Comparison of ENCODE assay signal across 1 cellular context in the genomic region with DNA sequence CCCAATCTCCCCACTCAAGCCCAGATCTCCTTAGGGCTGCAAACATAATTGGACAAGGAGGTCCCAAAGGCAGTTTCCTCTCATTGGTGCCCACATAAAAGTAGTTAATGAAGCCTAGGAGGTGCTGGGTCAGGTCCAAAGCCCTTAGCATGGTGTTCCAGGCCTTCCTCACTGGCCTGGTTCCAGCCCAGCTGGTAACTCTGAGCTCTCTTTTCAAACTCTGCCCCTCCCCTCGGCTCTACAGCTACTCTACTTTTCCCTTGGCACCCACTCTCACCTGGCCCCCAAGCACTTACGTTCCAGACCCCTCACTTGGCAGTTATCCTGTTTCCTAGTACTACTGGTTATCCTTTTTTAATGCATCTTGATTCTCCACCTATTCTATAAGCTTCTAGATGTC.
TF ChIP-seq lines count a peak whose summit lies in the region.

No MANE protein-coding gene starts in this region.

TF ChIP-seq in K562, 482 proteins besides CTCF, POLR2A, EP300 and RAD21:
- TF ChIP-seq, protein P1, sequence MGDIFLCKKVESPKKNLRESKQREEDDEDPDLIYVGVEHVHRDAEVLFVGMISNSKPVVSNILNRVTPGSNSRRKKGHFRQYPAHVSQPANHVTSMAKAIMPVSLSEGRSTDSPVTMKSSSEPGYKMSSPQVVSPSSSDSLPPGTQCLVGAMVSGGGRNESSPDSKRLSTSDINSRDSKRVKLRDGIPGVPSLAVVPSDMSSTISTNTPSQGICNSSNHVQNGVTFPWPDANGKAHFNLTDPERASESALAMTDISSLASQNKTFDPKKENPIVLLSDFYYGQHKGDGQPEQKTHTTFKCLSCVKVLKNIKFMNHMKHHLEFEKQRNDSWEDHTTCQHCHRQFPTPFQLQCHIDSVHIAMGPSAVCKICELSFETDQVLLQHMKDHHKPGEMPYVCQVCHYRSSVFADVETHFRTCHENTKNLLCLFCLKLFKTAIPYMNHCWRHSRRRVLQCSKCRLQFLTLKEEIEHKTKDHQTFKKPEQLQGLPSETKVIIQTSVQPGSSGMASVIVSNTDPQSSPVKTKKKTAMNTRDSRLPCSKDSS (IDR thresholded peaks at IDR 0.05; ENCODE audit: low read depth, partially characterized antibody), result no peak
- TF ChIP-seq, protein P2, sequence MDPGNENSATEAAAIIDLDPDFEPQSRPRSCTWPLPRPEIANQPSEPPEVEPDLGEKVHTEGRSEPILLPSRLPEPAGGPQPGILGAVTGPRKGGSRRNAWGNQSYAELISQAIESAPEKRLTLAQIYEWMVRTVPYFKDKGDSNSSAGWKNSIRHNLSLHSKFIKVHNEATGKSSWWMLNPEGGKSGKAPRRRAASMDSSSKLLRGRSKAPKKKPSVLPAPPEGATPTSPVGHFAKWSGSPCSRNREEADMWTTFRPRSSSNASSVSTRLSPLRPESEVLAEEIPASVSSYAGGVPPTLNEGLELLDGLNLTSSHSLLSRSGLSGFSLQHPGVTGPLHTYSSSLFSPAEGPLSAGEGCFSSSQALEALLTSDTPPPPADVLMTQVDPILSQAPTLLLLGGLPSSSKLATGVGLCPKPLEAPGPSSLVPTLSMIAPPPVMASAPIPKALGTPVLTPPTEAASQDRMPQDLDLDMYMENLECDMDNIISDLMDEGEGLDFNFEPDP (CRISPR knock-in tag; IDR thresholded peaks at IDR 0.05), result no peak
- TF ChIP-seq ZNF232 (CRISPR knock-in tag; IDR thresholded peaks at IDR 0.05), result no peak
- no peak for TF ChIP-seq ZSCAN29 (IDR thresholded peaks at IDR 0.05)
- TF ChIP-seq STAT5A (IDR thresholded peaks at IDR 0.05; ENCODE audit: borderline replicate concordance, low read length), result no peak
- no peak for TF ChIP-seq ZZZ3 (IDR thresholded peaks at IDR 0.05)
- no peak for TF ChIP-seq COPS2 (conservative IDR thresholded peaks at IDR 0.05)
- TF ChIP-seq ESRRA (IDR thresholded peaks at IDR 0.05; ENCODE audit: borderline replicate concordance, low read depth), result no peak
- TF ChIP-seq PTRF (tag; IDR thresholded peaks at IDR 0.05), result no peak
- TF ChIP-seq ZNF764 (CRISPR knock-in tag; IDR thresholded peaks at IDR 0.05; ENCODE audit: low read depth), result no peak
- TF ChIP-seq, protein P3, sequence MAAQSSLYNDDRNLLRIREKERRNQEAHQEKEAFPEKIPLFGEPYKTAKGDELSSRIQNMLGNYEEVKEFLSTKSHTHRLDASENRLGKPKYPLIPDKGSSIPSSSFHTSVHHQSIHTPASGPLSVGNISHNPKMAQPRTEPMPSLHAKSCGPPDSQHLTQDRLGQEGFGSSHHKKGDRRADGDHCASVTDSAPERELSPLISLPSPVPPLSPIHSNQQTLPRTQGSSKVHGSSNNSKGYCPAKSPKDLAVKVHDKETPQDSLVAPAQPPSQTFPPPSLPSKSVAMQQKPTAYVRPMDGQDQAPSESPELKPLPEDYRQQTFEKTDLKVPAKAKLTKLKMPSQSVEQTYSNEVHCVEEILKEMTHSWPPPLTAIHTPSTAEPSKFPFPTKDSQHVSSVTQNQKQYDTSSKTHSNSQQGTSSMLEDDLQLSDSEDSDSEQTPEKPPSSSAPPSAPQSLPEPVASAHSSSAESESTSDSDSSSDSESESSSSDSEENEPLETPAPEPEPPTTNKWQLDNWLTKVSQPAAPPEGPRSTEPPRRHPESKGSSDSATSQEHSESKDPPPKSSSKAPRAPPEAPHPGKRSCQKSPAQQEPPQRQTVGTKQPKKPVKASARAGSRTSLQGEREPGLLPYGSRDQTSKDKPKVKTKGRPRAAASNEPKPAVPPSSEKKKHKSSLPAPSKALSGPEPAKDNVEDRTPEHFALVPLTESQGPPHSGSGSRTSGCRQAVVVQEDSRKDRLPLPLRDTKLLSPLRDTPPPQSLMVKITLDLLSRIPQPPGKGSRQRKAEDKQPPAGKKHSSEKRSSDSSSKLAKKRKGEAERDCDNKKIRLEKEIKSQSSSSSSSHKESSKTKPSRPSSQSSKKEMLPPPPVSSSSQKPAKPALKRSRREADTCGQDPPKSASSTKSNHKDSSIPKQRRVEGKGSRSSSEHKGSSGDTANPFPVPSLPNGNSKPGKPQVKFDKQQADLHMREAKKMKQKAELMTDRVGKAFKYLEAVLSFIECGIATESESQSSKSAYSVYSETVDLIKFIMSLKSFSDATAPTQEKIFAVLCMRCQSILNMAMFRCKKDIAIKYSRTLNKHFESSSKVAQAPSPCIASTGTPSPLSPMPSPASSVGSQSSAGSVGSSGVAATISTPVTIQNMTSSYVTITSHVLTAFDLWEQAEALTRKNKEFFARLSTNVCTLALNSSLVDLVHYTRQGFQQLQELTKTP (IDR thresholded peaks at IDR 0.05; ENCODE audit: low read depth in 1 of 2, partially characterized antibody in 2 of 2), result no peak
- TF ChIP-seq JUNB (CRISPR knock-in tag; conservative IDR thresholded peaks at IDR 0.05), result no peak
- no peak for TF ChIP-seq LARP7 (IDR thresholded peaks at IDR 0.05)
- no peak for TF ChIP-seq CHD2 (IDR thresholded peaks at IDR 0.05; ENCODE audit: low read depth, low read length)
